Comparison of ENCODE assay signal across 22 cellular contexts in genomic region chr9:125391704-125392103, GRCh38.
DNase-seq lines count a peak whose midpoint lies in the region; FAIRE-seq and TF ChIP-seq lines count a peak whose summit lies in the region.
"Had no signal": no experiment of that assay in that cellular context is flagged by ENCODE, and none has a peak within 500 bp of the region (broad histone marks: within the 10 kb centered on the region; RNA-seq: fewer than 3 reads in every experiment).

No MANE protein-coding gene starts in this region.

- FAIRE-seq in bronchial epithelial cell (lab: Jason Lieb, UNC), result no peak
- FAIRE-seq: D721Med, G401.6, H54, HTR-8/SVneo had no signal

- no peak overlapping the region for H2BK120ac ChIP-seq in H9 (ENCODE audit: low read depth, low read length, poor library complexity, severe bottlenecking)

- H3K56ac ChIP-seq in H9 (ENCODE audit: insufficient read length, low read depth, low read length), result no peak overlapping the region

- H3K4me3 Mint-ChIP-seq in H9, result no peak overlapping the region
- H3K4me3 Mint-ChIP-seq in activated T-helper 2 cell treated with anti-CD3 and anti-CD28 coated beads, Interferon-gamma antibody, Interleukin-2, Interleukin-4, amounts not matched to agents 10 μg/mL and 5 μg/mL and 100 μg/mL, durations not matched to agents 14 hours and 24 hours and 36 hours (ENCODE audit: low read depth), result no peak overlapping the region
- H3K4me3 Mint-ChIP-seq in endodermal cell, result no peak overlapping the region

- no peaks in the 10 kb centered on the region for H3K79me1 ChIP-seq in H9 (ENCODE audit: insufficient read depth, low read depth, low read length, poor library complexity, severe bottlenecking)

- H4K5ac ChIP-seq in H9 (ENCODE audit: insufficient read length, low read depth, low read length), result no peak overlapping the region

- H3K9me3 ChIP-seq in H9 (ENCODE audit: control insufficient read depth, low read depth, low read length), result no peaks in the 10 kb centered on the region
- no peaks in the 10 kb centered on the region for H3K9me3 ChIP-seq in endodermal cell (ENCODE audit: control insufficient read depth, low read length)

- H3K4me2 ChIP-seq in H9 (ENCODE audit: insufficient read depth, insufficient read length, low read length), result no peak overlapping the region
- H3K4me2 ChIP-seq: KMS-11 had no signal

- no peaks in the 10 kb centered on the region; a peak in 1 of 7 replicates for H3K36me3 Mint-ChIP-seq in H9 (ENCODE audit: insufficient read depth in 1 of 3, low read depth in 3 of 3)
- H3K36me3 Mint-ChIP-seq in activated T-helper 2 cell treated with anti-CD3 and anti-CD28 coated beads, Interferon-gamma antibody, Interleukin-2, Interleukin-4, amounts not matched to agents 10 μg/mL and 5 μg/mL and 100 μg/mL, durations not matched to agents 14 hours and 24 hours and 36 hours (ENCODE audit: low read depth), result no peaks in the 10 kb centered on the region
- no peaks in the 10 kb centered on the region for H3K36me3 Mint-ChIP-seq in endodermal cell (ENCODE audit: low read depth)

- H3K36me3 ChIP-seq in bronchial epithelial cell (ENCODE audit: control insufficient read depth, insufficient read depth, low read length) (no peaks in the 10 kb centered on the region), endodermal cell (ENCODE audit: control insufficient read depth, insufficient read depth, low read length) (no peaks in the 10 kb centered on the region)

- no peak overlapping the region for H3K18ac ChIP-seq in H9 (ENCODE audit: insufficient read length, low read depth, low read length)

- peak; percentile 50 for DNase-seq in A172 (ENCODE audit: low spot score)
- peak; percentile 19 for DNase-seq in H9
- peak; percentile 77 for DNase-seq in NCI-H2227 treated with DMSO at 0.1 percent for 48 hours (lab: John Stamatoyannopoulos, UW)
- peak; percentile 10 for DNase-seq in bronchial epithelial cell (ENCODE audit: low read depth)
- DNase-seq in activated T-helper 2 cell treated with anti-CD3 and anti-CD28 coated beads, Interferon-gamma antibody, Interleukin-2, Interleukin-4, amounts not matched to agents 10 μg/mL and 5 μg/mL and 100 μg/mL, durations not matched to agents 14 hours and 24 hours and 36 hours (ENCODE audit: low spot score), result no peak
- no peak for DNase-seq in endodermal cell
- no peak for DNase-seq in activated CD8-positive, alpha-beta memory T cell treated with anti-CD3 and anti-CD28 coated beads, Interleukin-2, amount 50 U/mL, for 48 hours
- no peak for DNase-seq in glomerular visceral epithelial cell (ENCODE audit: extremely low spot score)
- DNase-seq: 8988T, NCI-H1105 treated with DMSO at 0.1 percent for 48 hours, NCI-H146, NCI-H2029 treated with DMSO at 0.1 percent for 48 hours, NCI-H2171, NCI-H446 treated with DMSO at 0.1 percent for 48 hours, NCI-H526, SHP77 treated with DMSO at 0.1 percent for 48 hours, T-helper 1 cell had no signal

- H3K4me1 ChIP-seq in H9 (ENCODE audit: insufficient read depth, low read length) (no peaks in the 10 kb centered on the region; the same call in 1 of the 2 replicates), endodermal cell (ENCODE audit: control insufficient read depth, insufficient read depth, low read length) (no peaks in the 10 kb centered on the region)

- no peak for TF ChIP-seq CTCF in H9 (conservative IDR thresholded peaks at IDR 0.05)
- no peak for TF ChIP-seq CTCF in bronchial epithelial cell (IDR thresholded peaks at IDR 0.05; ENCODE audit: insufficient read depth, low read length, severe bottlenecking)
- no peak for TF ChIP-seq CTCF in endodermal cell (conservative IDR thresholded peaks at IDR 0.05)

- H3K27ac Mint-ChIP-seq in H9, result no peak overlapping the region; a peak in 1 of 7 replicates
- H3K27ac Mint-ChIP-seq in activated T-helper 2 cell treated with anti-CD3 and anti-CD28 coated beads, Interferon-gamma antibody, Interleukin-2, Interleukin-4, amounts not matched to agents 10 μg/mL and 5 μg/mL and 100 μg/mL, durations not matched to agents 14 hours and 24 hours and 36 hours, result no peak overlapping the region
- no peak overlapping the region for H3K27ac Mint-ChIP-seq in endodermal cell

- H3K9ac ChIP-seq in H9 (ENCODE audit: extremely low read depth, insufficient read length, low read length) (no peak overlapping the region), endodermal cell (ENCODE audit: extremely low read depth, low read length, poor library complexity, severe bottlenecking) (no peak overlapping the region)
- H3K9ac ChIP-seq: KMS-11 had no signal

- no peak overlapping the region for H2BK12ac ChIP-seq in H9 (ENCODE audit: insufficient read length, low read depth, low read length)

- no peak overlapping the region for H2BK20ac ChIP-seq in H9 (ENCODE audit: low read depth, low read length, poor library complexity, severe bottlenecking)

- H3K14ac ChIP-seq in H9 (ENCODE audit: insufficient read depth, low read length), result no peak overlapping the region

- H2AK5ac ChIP-seq in H9 (ENCODE audit: insufficient read length, low read length), result no peak overlapping the region

- no peaks in the 10 kb centered on the region for H3K27me3 ChIP-seq in H9 (ENCODE audit: insufficient read depth, low read length)
- no peaks in the 10 kb centered on the region for H3K27me3 ChIP-seq in bronchial epithelial cell (ENCODE audit: control insufficient read depth, insufficient read depth, low read length)
- H3K27me3 ChIP-seq in endodermal cell (ENCODE audit: control insufficient read depth, insufficient read depth, low read length, poor library complexity, severe bottlenecking), result no peaks in the 10 kb centered on the region

- no peak overlapping the region for H2AFZ ChIP-seq in H9 (ENCODE audit: low read length)

- no peak overlapping the region for H4K8ac ChIP-seq in H9 (replicated peaks; ENCODE audit: insufficient read length, low read depth, low read length)

- H3K27me3 Mint-ChIP-seq in H9 (ENCODE audit: low read depth), result peaks cover 30% of the 10 kb centered on the region
- no peaks in the 10 kb centered on the region for H3K27me3 Mint-ChIP-seq in activated T-helper 2 cell treated with anti-CD3 and anti-CD28 coated beads, Interferon-gamma antibody, Interleukin-2, Interleukin-4, amounts not matched to agents 10 μg/mL and 5 μg/mL and 100 μg/mL, durations not matched to agents 14 hours and 24 hours and 36 hours (ENCODE audit: low read depth)
- peaks cover 17% of the 10 kb centered on the region for H3K27me3 Mint-ChIP-seq in endodermal cell (ENCODE audit: insufficient read depth)

- no peak overlapping the region for H3K4ac ChIP-seq in H9 (ENCODE audit: low read depth, low read length)

- no peak overlapping the region for H3K4me3 ChIP-seq in bronchial epithelial cell (ENCODE audit: low read depth, low read length)
- H3K4me3 ChIP-seq in endodermal cell (ENCODE audit: low read length), result no peak overlapping the region

- H3K23ac ChIP-seq in H9 (ENCODE audit: insufficient read length, low read depth, low read length), result no peak overlapping the region

- no peak overlapping the region for H4K91ac ChIP-seq in H9 (ENCODE audit: insufficient read length, low read depth, low read length)

- H3K4me1 Mint-ChIP-seq in H9 (peaks cover 15 to 16% of the 10 kb centered on the region in 2 experiments), endodermal cell (no peaks in the 10 kb centered on the region)
- no peaks in the 10 kb centered on the region for H3K4me1 Mint-ChIP-seq in activated T-helper 2 cell treated with anti-CD3 and anti-CD28 coated beads, Interferon-gamma antibody, Interleukin-2, Interleukin-4, amounts not matched to agents 10 μg/mL and 5 μg/mL and 100 μg/mL, durations not matched to agents 14 hours and 24 hours and 36 hours (ENCODE audit: low read depth)

- H2BK15ac ChIP-seq in H9 (ENCODE audit: low read depth, low read length), result no peak overlapping the region

- intact Hi-C loops in activated T-helper 2 cell treated with anti-CD3 and anti-CD28 coated beads, Interferon-gamma antibody, Interleukin-2, Interleukin-4, amounts not matched to agents 10 μg/mL and 5 μg/mL and 100 μg/mL, durations not matched to agents 14 hours and 24 hours and 36 hours (cut with micrococcal nuclease), result no loop called here

- H3K27ac ChIP-seq in H9 (ENCODE audit: insufficient read length, low read depth, low read length) (no peak overlapping the region), endodermal cell (ENCODE audit: low read depth, low read length) (no peak overlapping the region)
- H3K27ac ChIP-seq: KMS-11 had no signal

- no peaks in the 10 kb centered on the region for H4K20me1 ChIP-seq in H9 (ENCODE audit: control insufficient read depth, insufficient read depth, insufficient read length)

- no CpG with 5 or more reads among the region's 6 CpGs for WGBS in H9 (ENCODE audit: extremely low coverage, insufficient read length, low lambda C conversion rate)
- WGBS in endodermal cell (ENCODE audit: insufficient coverage in 1 of 2, insufficient read length in 1 of 2), 2 experiments, result 91 to 100% methylated on average over 3 to 6 of the region's 6 CpGs

- H3K9me3 Mint-ChIP-seq in H9 (no peaks in the 10 kb centered on the region; a peak in 1 of 5 replicates), endodermal cell (no peaks in the 10 kb centered on the region)
- no peaks in the 10 kb centered on the region for H3K9me3 Mint-ChIP-seq in activated T-helper 2 cell treated with anti-CD3 and anti-CD28 coated beads, Interferon-gamma antibody, Interleukin-2, Interleukin-4, amounts not matched to agents 10 μg/mL and 5 μg/mL and 100 μg/mL, durations not matched to agents 14 hours and 24 hours and 36 hours

- H2BK5ac ChIP-seq in H9 (ENCODE audit: insufficient read length, low read length), result no peak overlapping the region

- H3K23me2 ChIP-seq in H9 (ENCODE audit: insufficient read length, low read depth, low read length, poor library complexity, severe bottlenecking), result no peaks in the 10 kb centered on the region

- H3T11ph ChIP-seq in H9 (ENCODE audit: low read length), result no peak overlapping the region

- no peaks in the 10 kb centered on the region for H3K79me2 ChIP-seq in H9 (ENCODE audit: insufficient read depth, low read length)

Comparison
In these comparisons a context has a peak if more than half of its experiments do, and no peak if none do; other contexts are left out.
1. DNase-seq: peak in A172 (single experiment), H9 (single experiment), NCI-H2227 treated with DMSO at 0.1 percent for 48 hours (single experiment) and bronchial epithelial cell (single experiment); none in activated T-helper 2 cell treated with anti-CD3 and anti-CD28 coated beads, Interferon-gamma antibody, Interleukin-2, Interleukin-4, amounts not matched to agents 10 μg/mL and 5 μg/mL and 100 μg/mL, durations not matched to agents 14 hours and 24 hours and 36 hours (single experiment), endodermal cell (single experiment), activated CD8-positive, alpha-beta memory T cell treated with anti-CD3 and anti-CD28 coated beads, Interleukin-2, amount 50 U/mL, for 48 hours (single experiment) and glomerular visceral epithelial cell (single experiment).